26 cellular contexts compared by ENCODE assay signal in genomic region chr20:25659999-25660398, GRCh38.
"Had no signal": no experiment of that assay in that cellular context is flagged by ENCODE, and none has a peak within 500 bp of the region (broad histone marks: within the 10 kb centered on the region; RNA-seq: fewer than 3 reads in every experiment).

No MANE protein-coding gene starts in this region.

- DNase-seq: activated CD4-positive, alpha-beta memory T cell treated with anti-CD3 and anti-CD28 coated beads for 36 hours; activated CD4-positive, alpha-beta T cell treated with anti-CD3 and anti-CD28 coated beads, Interleukin-2, amount 10 ng/mL, durations not matched to agents 24 days and 14 days; activated CD4-positive, CD25-positive, alpha-beta regulatory T cell treated with anti-CD3 and anti-CD28 coated beads, Interleukin-2, amount 50 U/mL, for 72 hours; activated CD8-positive, alpha-beta memory T cell treated with anti-CD3 and anti-CD28 coated beads, Interleukin-2, amount 50 U/mL, for 48 hours; activated gamma-delta T cell treated with Interleukin-2 at 50 U/mL for 16 hours; activated naive CD4-positive, alpha-beta T cell treated with anti-CD3 and anti-CD28 coated beads, Interleukin-2, amount 50 U/mL, for 16 hours; activated T-cell treated with anti-CD3 and anti-CD28 coated beads, Interleukin-2, amount 50 U/mL, for 24 hours; amniotic stem cell; central memory CD4-positive, alpha-beta T cell; dermis blood vessel endothelial cell; effector CD4-positive, alpha-beta T cell; heart left ventricle; hypothalamus; mesendoderm; occipital lobe; stimulated activated CD4-positive, alpha-beta T cell treated with anti-CD3 and anti-CD28 coated beads, Interleukin-15, amount 100 ng/mL, for 24 hours; stimulated activated CD4-positive, alpha-beta T cell treated with anti-CD3 and anti-CD28 coated beads, Interleukin-2, amount 100 ng/mL, for 24 hours; stimulated activated naive B cell treated with anti-CD40 and anti-IgM and Interleukin-4, amounts not matched to agents 10 μg/mL and 1 μg/mL and 100 μg/mL, for 72 hours; stomach; T-helper 2 cell; thyroid gland; upper lobe of left lung had no signal

- ATAC-seq: foreskin keratinocyte; heart left ventricle; left lobe of liver; stimulated activated naive B cell treated with anti-CD40 and anti-IgM and Interleukin-4, amounts not matched to agents 10 μg/mL and 1 μg/mL and 100 μg/mL, for 72 hours had no signal

- H3K27ac ChIP-seq: foreskin keratinocyte, heart left ventricle, right atrium auricular region, stomach, thyroid gland, upper lobe of left lung, vagina had no signal
